In the genomic region with DNA sequence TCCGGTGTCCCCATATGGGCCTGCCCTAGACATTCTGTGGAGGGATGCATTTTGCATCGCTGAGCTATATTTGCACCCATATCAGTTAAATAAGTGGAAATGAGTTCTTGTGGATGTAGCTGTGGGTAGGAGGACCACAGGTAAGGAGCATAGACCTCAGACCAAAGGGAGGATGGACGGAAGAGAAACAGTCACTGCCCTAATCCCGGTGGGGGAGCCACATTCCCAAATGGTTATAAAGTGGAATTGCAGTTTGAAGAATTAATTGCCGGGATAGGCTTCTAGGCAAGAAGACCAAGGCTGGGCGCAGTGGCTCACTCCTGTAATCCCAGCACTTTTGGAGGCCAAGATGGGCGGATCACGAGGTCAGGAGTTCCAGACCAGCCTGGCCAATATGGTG, we compare ENCODE assay signal across 2 cellular contexts.
TF ChIP-seq lines count a peak whose summit lies in the region.

No MANE protein-coding gene starts in this region.

TF ChIP-seq in A549, 52 proteins besides CTCF, POLR2A, EP300 and RAD21:
- TF ChIP-seq NFE2L2 (conservative IDR thresholded peaks at IDR 0.05; ENCODE audit: low read length) (no peak), HOXA7 (CRISPR knock-in tag; IDR thresholded peaks at IDR 0.05) (no peak), HOXB13 (CRISPR knock-in tag; IDR thresholded peaks at IDR 0.05; ENCODE audit: low read depth) (no peak), EHF (CRISPR knock-in tag; IDR thresholded peaks at IDR 0.05) (no peak), ESRRA (IDR thresholded peaks at IDR 0.05; ENCODE audit: borderline replicate concordance, low read length) (no peak)

TF ChIP-seq in GM23338, 12 proteins besides CTCF, POLR2A, EP300 and RAD21:
- no peak for TF ChIP-seq EZH2 (IDR thresholded peaks at IDR 0.05; ENCODE audit: low read depth, unreplicated experiment)
- TF ChIP-seq, protein P1, sequence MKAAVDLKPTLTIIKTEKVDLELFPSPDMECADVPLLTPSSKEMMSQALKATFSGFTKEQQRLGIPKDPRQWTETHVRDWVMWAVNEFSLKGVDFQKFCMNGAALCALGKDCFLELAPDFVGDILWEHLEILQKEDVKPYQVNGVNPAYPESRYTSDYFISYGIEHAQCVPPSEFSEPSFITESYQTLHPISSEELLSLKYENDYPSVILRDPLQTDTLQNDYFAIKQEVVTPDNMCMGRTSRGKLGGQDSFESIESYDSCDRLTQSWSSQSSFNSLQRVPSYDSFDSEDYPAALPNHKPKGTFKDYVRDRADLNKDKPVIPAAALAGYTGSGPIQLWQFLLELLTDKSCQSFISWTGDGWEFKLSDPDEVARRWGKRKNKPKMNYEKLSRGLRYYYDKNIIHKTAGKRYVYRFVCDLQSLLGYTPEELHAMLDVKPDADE (IDR thresholded peaks at IDR 0.05): no peak
- TF ChIP-seq, protein P2, sequence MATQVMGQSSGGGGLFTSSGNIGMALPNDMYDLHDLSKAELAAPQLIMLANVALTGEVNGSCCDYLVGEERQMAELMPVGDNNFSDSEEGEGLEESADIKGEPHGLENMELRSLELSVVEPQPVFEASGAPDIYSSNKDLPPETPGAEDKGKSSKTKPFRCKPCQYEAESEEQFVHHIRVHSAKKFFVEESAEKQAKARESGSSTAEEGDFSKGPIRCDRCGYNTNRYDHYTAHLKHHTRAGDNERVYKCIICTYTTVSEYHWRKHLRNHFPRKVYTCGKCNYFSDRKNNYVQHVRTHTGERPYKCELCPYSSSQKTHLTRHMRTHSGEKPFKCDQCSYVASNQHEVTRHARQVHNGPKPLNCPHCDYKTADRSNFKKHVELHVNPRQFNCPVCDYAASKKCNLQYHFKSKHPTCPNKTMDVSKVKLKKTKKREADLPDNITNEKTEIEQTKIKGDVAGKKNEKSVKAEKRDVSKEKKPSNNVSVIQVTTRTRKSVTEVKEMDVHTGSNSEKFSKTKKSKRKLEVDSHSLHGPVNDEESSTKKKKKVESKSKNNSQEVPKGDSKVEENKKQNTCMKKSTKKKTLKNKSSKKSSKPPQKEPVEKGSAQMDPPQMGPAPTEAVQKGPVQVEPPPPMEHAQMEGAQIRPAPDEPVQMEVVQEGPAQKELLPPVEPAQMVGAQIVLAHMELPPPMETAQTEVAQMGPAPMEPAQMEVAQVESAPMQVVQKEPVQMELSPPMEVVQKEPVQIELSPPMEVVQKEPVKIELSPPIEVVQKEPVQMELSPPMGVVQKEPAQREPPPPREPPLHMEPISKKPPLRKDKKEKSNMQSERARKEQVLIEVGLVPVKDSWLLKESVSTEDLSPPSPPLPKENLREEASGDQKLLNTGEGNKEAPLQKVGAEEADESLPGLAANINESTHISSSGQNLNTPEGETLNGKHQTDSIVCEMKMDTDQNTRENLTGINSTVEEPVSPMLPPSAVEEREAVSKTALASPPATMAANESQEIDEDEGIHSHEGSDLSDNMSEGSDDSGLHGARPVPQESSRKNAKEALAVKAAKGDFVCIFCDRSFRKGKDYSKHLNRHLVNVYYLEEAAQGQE (IDR thresholded peaks at IDR 0.05; ENCODE audit: unreplicated experiment): no peak
- no peak for TF ChIP-seq STAT1 (IDR thresholded peaks at IDR 0.05; ENCODE audit: unreplicated experiment)
- no peak for TF ChIP-seq JUNB (IDR thresholded peaks at IDR 0.05; ENCODE audit: unreplicated experiment)
- no peak for TF ChIP-seq NANOG (IDR thresholded peaks at IDR 0.05; ENCODE audit: borderline replicate concordance)
- no peak for TF ChIP-seq CREB1 (CRISPR knock-in tag; IDR thresholded peaks at IDR 0.05; ENCODE audit: low read depth)
- no peak for TF ChIP-seq ZNF114 (CRISPR knock-in tag; IDR thresholded peaks at IDR 0.05)
- no peak for TF ChIP-seq EZH2phosphoT487 (IDR thresholded peaks at IDR 0.05; ENCODE audit: unreplicated experiment)
- TF ChIP-seq ZNF331 (CRISPR knock-in tag; IDR thresholded peaks at IDR 0.05; ENCODE audit: low read depth): no peak
- TF ChIP-seq, protein P3, sequence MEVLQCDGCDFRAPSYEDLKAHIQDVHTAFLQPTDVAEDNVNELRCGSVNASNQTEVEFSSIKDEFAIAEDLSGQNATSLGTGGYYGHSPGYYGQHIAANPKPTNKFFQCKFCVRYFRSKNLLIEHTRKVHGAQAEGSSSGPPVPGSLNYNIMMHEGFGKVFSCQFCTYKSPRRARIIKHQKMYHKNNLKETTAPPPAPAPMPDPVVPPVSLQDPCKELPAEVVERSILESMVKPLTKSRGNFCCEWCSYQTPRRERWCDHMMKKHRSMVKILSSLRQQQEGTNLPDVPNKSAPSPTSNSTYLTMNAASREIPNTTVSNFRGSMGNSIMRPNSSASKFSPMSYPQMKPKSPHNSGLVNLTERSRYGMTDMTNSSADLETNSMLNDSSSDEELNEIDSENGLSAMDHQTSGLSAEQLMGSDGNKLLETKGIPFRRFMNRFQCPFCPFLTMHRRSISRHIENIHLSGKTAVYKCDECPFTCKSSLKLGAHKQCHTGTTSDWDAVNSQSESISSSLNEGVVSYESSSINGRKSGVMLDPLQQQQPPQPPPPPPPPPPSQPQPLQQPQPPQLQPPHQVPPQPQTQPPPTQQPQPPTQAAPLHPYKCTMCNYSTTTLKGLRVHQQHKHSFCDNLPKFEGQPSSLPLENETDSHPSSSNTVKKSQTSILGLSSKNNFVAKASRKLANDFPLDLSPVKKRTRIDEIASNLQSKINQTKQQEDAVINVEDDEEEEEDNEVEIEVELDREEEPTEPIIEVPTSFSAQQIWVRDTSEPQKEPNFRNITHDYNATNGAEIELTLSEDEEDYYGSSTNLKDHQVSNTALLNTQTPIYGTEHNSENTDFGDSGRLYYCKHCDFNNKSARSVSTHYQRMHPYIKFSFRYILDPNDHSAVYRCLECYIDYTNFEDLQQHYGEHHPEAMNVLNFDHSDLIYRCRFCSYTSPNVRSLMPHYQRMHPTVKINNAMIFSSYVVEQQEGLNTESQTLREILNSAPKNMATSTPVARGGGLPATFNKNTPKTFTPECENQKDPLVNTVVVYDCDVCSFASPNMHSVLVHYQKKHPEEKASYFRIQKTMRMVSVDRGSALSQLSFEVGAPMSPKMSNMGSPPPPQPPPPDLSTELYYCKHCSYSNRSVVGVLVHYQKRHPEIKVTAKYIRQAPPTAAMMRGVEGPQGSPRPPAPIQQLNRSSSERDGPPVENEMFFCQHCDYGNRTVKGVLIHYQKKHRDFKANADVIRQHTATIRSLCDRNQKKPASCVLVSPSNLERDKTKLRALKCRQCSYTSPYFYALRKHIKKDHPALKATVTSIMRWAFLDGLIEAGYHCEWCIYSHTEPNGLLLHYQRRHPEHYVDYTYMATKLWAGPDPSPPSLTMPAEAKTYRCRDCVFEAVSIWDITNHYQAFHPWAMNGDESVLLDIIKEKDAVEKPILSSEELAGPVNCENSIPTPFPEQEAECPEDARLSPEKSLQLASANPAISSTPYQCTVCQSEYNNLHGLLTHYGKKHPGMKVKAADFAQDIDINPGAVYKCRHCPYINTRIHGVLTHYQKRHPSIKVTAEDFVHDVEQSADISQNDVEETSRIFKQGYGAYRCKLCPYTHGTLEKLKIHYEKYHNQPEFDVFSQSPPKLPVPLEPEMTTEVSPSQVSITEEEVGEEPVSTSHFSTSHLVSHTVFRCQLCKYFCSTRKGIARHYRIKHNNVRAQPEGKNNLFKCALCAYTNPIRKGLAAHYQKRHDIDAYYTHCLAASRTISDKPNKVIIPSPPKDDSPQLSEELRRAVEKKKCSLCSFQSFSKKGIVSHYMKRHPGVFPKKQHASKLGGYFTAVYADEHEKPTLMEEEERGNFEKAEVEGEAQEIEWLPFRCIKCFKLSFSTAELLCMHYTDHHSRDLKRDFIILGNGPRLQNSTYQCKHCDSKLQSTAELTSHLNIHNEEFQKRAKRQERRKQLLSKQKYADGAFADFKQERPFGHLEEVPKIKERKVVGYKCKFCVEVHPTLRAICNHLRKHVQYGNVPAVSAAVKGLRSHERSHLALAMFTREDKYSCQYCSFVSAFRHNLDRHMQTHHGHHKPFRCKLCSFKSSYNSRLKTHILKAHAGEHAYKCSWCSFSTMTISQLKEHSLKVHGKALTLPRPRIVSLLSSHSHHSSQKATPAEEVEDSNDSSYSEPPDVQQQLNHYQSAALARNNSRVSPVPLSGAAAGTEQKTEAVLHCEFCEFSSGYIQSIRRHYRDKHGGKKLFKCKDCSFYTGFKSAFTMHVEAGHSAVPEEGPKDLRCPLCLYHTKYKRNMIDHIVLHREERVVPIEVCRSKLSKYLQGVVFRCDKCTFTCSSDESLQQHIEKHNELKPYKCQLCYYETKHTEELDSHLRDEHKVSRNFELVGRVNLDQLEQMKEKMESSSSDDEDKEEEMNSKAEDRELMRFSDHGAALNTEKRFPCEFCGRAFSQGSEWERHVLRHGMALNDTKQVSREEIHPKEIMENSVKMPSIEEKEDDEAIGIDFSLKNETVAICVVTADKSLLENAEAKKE (CRISPR knock-in tag; IDR thresholded peaks at IDR 0.05): no peak
